In genomic region chr15:33825453-33825852, GRCh38 we compare ENCODE assay signal across 3 cellular contexts.
"Had no signal": no experiment of that assay in that cellular context is flagged by ENCODE, and none has a peak within 500 bp of the region (broad histone marks: within the 10 kb centered on the region; RNA-seq: fewer than 3 reads in every experiment).

No MANE protein-coding gene starts in this region.

- DNase-seq: GDM1, GF-D8 had no signal

- ATAC-seq: GM12878 had no signal

- H3K4me3 ChIP-seq: GM12878 had no signal
